ENCODE assay signal across 17 cellular contexts in genomic region chr11:44145011-44145777, GRCh38.
"Had no signal": no experiment of that assay in that cellular context is flagged by ENCODE, and none has a peak within 500 bp of the region (broad histone marks: within the 10 kb centered on the region; RNA-seq: fewer than 3 reads in every experiment).

No MANE protein-coding gene starts in this region.

- ATAC-seq: activated CD8-positive, alpha-beta T cell treated with anti-CD3 and anti-CD28 coated beads, Interleukin-2, amount 10 ng/mL, durations not matched to agents 7 days and 5 days; foreskin keratinocyte; stimulated activated naive B cell treated with anti-CD40 and anti-IgM and Interleukin-4, amounts not matched to agents 10 μg/mL and 1 μg/mL and 100 μg/mL, for 72 hours had no signal

- H3K36me3 ChIP-seq: breast epithelium, colonic mucosa, right lobe of liver, uterus had no signal

- H3K27ac ChIP-seq: breast epithelium, colonic mucosa, foreskin keratinocyte, right lobe of liver, testis, uterus had no signal

- H3K9me3 ChIP-seq: breast epithelium, colonic mucosa, right lobe of liver, testis, uterus had no signal

- H3K4me3 ChIP-seq: breast epithelium, colonic mucosa, right lobe of liver, testis, uterus had no signal

- DNase-seq: activated CD4-positive, alpha-beta T cell treated with anti-CD3 and anti-CD28 coated beads for 1 hour; activated CD4-positive, alpha-beta T cell treated with anti-CD3 and anti-CD28 coated beads, Interleukin-2, amount 50 U/mL, for 1 hour; activated CD8-positive, alpha-beta T cell treated with anti-CD3 and anti-CD28 coated beads, Interleukin-2, amount 10 ng/mL, durations not matched to agents 7 days and 5 days; colonic mucosa; foreskin keratinocyte; glutamatergic neuron; hippocampal formation; midbrain; right lobe of liver; small intestine; stimulated activated CD4-positive, alpha-beta T cell treated with anti-CD3 and anti-CD28 coated beads, Interleukin-2, amount 100 ng/mL, for 48 hours; stimulated activated CD8-positive, alpha-beta memory T cell treated with anti-CD3 and anti-CD28 coated beads, Interleukin-4, amount 100 ng/mL, for 48 hours; stimulated activated naive B cell treated with anti-CD40 and anti-IgM and Interleukin-4, amounts not matched to agents 10 μg/mL and 1 μg/mL and 100 μg/mL, for 72 hours; testis; trophoblast cell; uterus had no signal

- H3K4me1 ChIP-seq: breast epithelium, colonic mucosa, foreskin keratinocyte, right lobe of liver, testis had no signal

- H3K27me3 ChIP-seq: breast epithelium, colonic mucosa, foreskin keratinocyte, right lobe of liver, testis, uterus had no signal
